Comparison of ENCODE assay signal across 8 cellular contexts in the genomic region with DNA sequence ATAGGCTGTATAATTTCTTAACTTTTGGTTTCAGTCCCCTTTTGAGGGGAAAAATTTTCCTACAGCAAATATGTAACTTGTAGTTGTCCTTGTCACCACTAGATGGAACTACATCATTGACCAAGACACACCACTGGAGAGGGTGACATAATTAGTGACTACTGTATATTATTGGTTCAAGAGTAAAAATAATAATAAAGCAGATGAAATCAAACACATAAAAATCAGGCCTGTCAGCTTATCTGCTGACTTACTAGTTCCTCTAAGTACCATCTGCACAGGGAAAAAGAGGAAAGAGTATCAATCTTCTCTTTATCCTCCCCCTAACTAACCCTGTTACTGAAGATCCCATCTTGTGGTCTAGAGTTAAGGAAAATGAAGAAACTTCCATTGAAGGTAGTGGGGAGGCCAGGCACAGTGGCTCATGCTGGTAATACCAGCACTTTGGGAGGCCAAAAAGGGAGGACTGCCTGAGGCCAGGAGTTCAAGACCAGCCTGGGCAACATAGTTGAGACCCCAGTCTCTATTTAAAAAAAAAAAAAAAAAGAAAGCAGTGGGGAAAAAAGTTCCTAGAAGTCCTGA. TPM values are rescaled to one million over a fixed set of nuclear protein-coding genes. Genes with fewer than 3 reads are reported as not detected.
A peak's percentile ranks its signal among the peaks of the same experiment; 100 is the strongest.
DNase-seq lines count a peak whose midpoint lies in the region; ATAC-seq, FAIRE-seq and TF ChIP-seq lines count a peak whose summit lies in the region.

No MANE protein-coding gene starts in this region.

- TSS peak; percentile 6 for BruUV-seq in MCF 10A (replicated peaks; lab: Mats Ljungman, UMichigan)

- CTCF ChIA-PET in CD4-positive, alpha-beta T cell (lab: Charles Lee): interaction anchor here (1.1 to 5.5 kb wide), 4 partner anchors 65 to 97 kb away, joined by 3 to 28 read pairs (median 12); no protein-coding TSS in a partner anchor
- CTCF ChIA-PET in MCF 10A (lab: Yijun Ruan, JAX): interaction anchor here (0.6 to 12.1 kb wide), 16 partner anchors 10 to 506 kb away, joined by 3 to 277 read pairs (median 4); no protein-coding TSS in a partner anchor

- H3K27me3 ChIP-seq in CD4-positive, alpha-beta T cell (ENCODE audit: control insufficient read depth, insufficient read depth, low read length): no peaks in the 10 kb centered on the region
- no peaks in the 10 kb centered on the region for H3K27me3 ChIP-seq in tibial artery

- H3K4me3 ChIP-seq in kidney (ENCODE audit: low read length in 2 of 2): no peak overlapping the region
- no peak overlapping the region for H3K4me3 ChIP-seq in tibial artery

- H3K4me1 ChIP-seq in kidney (ENCODE audit: control insufficient read depth in 1 of 2, insufficient read depth in 1 of 2, low read depth in 1 of 2, low read length in 2 of 2) (no peaks in the 10 kb centered on the region), tibial artery (no peaks in the 10 kb centered on the region)

- H3K27me3 Mint-ChIP-seq in CD4-positive, alpha-beta T cell: no peaks in the 10 kb centered on the region
- no peaks in the 10 kb centered on the region for H3K27me3 Mint-ChIP-seq in MCF 10A (ENCODE audit: insufficient read depth, unreplicated experiment)

- no peak for DNase-seq in CD4-positive, alpha-beta T cell
- peak; percentile 5 for DNase-seq in NCI-H774 (lab: John Stamatoyannopoulos, UW)
- DNase-seq in MCF 10A (ENCODE audit: unreplicated experiment): peak; percentile 45
- no peak for DNase-seq in kidney
- DNase-seq in tibial artery: no peak
- DNase-seq in posterior cingulate gyrus: no peak

- POLR2A ChIA-PET in CD4-positive, alpha-beta T cell (lab: Charles Lee): interaction anchor here (2.1 to 4.4 kb wide), 2 partner anchors 89 to 97 kb away, joined by 4 to 28 read pairs; no protein-coding TSS in a partner anchor
- POLR2A ChIA-PET in MCF 10A (lab: Yijun Ruan, JAX): interaction anchor here (1.6 to 3.4 kb wide), 2 partner anchors 88 kb away, joined by 7 to 13 read pairs; no protein-coding TSS in a partner anchor

- no peak overlapping the region for H3K27ac ChIP-seq in CD4-positive, alpha-beta T cell (ENCODE audit: low read depth, low read length)
- H3K27ac ChIP-seq in kidney (ENCODE audit: low read depth in 2 of 2, low read length in 2 of 2) (no peak overlapping the region), tibial artery (no peak overlapping the region)

- intact Hi-C loops in CD4-positive, alpha-beta T cell (cut with DNase I, micrococcal nuclease): loop anchor here (1.0 to 10.0 kb wide), 4 partner anchors 89 to 1803 kb away; no protein-coding TSS in a partner anchor
- intact Hi-C loops in MCF 10A (cut with micrococcal nuclease) (loop anchor here (1.0 to 5.0 kb wide), 4 partner anchors 70 to 120 kb away; partner anchors contain the start of gene YES1), kidney (cut with DNase I) (loop anchor here (5.0 kb wide), 1 partner anchor 90 kb away; no protein-coding TSS in a partner anchor), tibial artery (cut with DNase I; ENCODE audit: low total_unique reads) (loop anchor here (2.0 kb wide), 1 partner anchor 89 kb away; no protein-coding TSS in a partner anchor), posterior cingulate gyrus (cut with DNase I) (loop anchor here (1.0 kb wide), 1 partner anchor 89 kb away; no protein-coding TSS in a partner anchor)

- peaks cover 9 to 18% of the 10 kb centered on the region in 2 donors for H3K36me3 ChIP-seq in kidney (ENCODE audit: control insufficient read depth in 1 of 2, insufficient read depth in 2 of 2, low read length in 2 of 2)
- peaks cover 29 to 70% (median 44%) of the 10 kb centered on the region in 3 donors for H3K36me3 ChIP-seq in tibial artery

- no peak overlapping the region for H3K27ac Mint-ChIP-seq in CD4-positive, alpha-beta T cell
- H3K27ac Mint-ChIP-seq in MCF 10A (ENCODE audit: low read depth, unreplicated experiment): no peak overlapping the region

- H3K4me1 Mint-ChIP-seq in CD4-positive, alpha-beta T cell (ENCODE audit: low read depth): peaks cover 5% of the 10 kb centered on the region
- peaks cover 6% of the 10 kb centered on the region for H3K4me1 Mint-ChIP-seq in MCF 10A (ENCODE audit: insufficient read depth, unreplicated experiment)

- peak; percentile 66 for FAIRE-seq in kidney (lab: Jason Lieb, UNC)

- no peak overlapping the region for H3K4me3 Mint-ChIP-seq in CD4-positive, alpha-beta T cell
- H3K4me3 Mint-ChIP-seq in MCF 10A (ENCODE audit: unreplicated experiment): no peak overlapping the region

- H3K9me3 Mint-ChIP-seq in CD4-positive, alpha-beta T cell: no peaks in the 10 kb centered on the region
- H3K9me3 Mint-ChIP-seq in MCF 10A (ENCODE audit: unreplicated experiment): no peaks in the 10 kb centered on the region

- peak; percentile 87 for ATAC-seq in CD4-positive, alpha-beta T cell (ENCODE audit: poor library complexity)
- ATAC-seq in GM18907 (IDR thresholded peaks at IDR 0.05; ENCODE audit: unreplicated experiment): peak; percentile 88
- ATAC-seq in HG03175 (IDR thresholded peaks at IDR 0.05; ENCODE audit: unreplicated experiment): peak; percentile 93

- H3K9ac ChIP-seq in kidney (ENCODE audit: low read length in 2 of 2): no peak overlapping the region

- TF ChIP-seq CTCF in CD4-positive, alpha-beta T cell (IDR thresholded peaks at IDR 0.05): peak; percentile 91
- TF ChIP-seq CTCF in MCF 10A (IDR thresholded peaks at IDR 0.05; ENCODE audit: unreplicated experiment) (peak; percentile 72), kidney (IDR thresholded peaks at IDR 0.05; ENCODE audit: borderline replicate concordance, extremely low read depth, insufficient read depth) (peak; percentile 76), tibial artery (IDR thresholded peaks at IDR 0.05) (peak; percentile 67 to 75)

- peaks cover 62% of the 10 kb centered on the region for H3K36me3 Mint-ChIP-seq in CD4-positive, alpha-beta T cell (ENCODE audit: low read depth)
- peaks cover 61% of the 10 kb centered on the region for H3K36me3 Mint-ChIP-seq in MCF 10A (ENCODE audit: insufficient read depth, unreplicated experiment)

- H3K9me3 ChIP-seq in CD4-positive, alpha-beta T cell (ENCODE audit: control insufficient read depth, low read length): no peaks in the 10 kb centered on the region
- no peaks in the 10 kb centered on the region for H3K9me3 ChIP-seq in kidney (ENCODE audit: control insufficient read depth in 1 of 2, low read length in 2 of 2)
- H3K9me3 ChIP-seq in tibial artery: no peaks in the 10 kb centered on the region

RNA-seq across cellular contexts. Expression of gene ENOSF1, which starts 29.6 kb away (rescaled TPM):
- total RNA-seq in CD4-positive, alpha-beta T cell: 10 to 100 TPM; 37.8 to 40.1 TPM
- total RNA-seq in MCF 10A (2022) (106 and 111 TPM in 2 replicates), kidney (132 TPM)
- 110 TPM for polyA plus RNA-seq in kidney (ENCODE audit: insufficient read depth, low read depth, low replicate concordance)

Comparison
In these comparisons a context has a peak if more than half of its experiments do, and no peak if none do; other contexts are left out.
1. DNase-seq: peak in NCI-H774 (single experiment) and MCF 10A (single experiment); none in CD4-positive, alpha-beta T cell (0 of 10), kidney (single experiment), tibial artery (0 of 2) and posterior cingulate gyrus (0 of 10).
2. Peak in every context shown above with its lines, with median percentiles within 50 percentile points of each other: ATAC-seq and CTCF ChIP-seq.